9 cellular contexts compared by ENCODE assay signal in genomic region chr1:155062702-155063411, GRCh38. TPM values are rescaled to one million over a fixed set of nuclear protein-coding genes. Genes with fewer than 3 reads are reported as not detected.
A peak's percentile ranks its signal among the peaks of the same experiment; 100 is the strongest.
DNase-seq lines count a peak whose midpoint lies in the region; ATAC-seq, FAIRE-seq and TF ChIP-seq lines count a peak whose summit lies in the region.
"Had no signal": no experiment of that assay in that cellular context is flagged by ENCODE, and none has a peak within 500 bp of the region (broad histone marks: within the 10 kb centered on the region; RNA-seq: fewer than 3 reads in every experiment).

No MANE protein-coding gene starts in this region.

- H3K36me3 ChIP-seq in MM.1S (replicated peaks; ENCODE audit: insufficient read depth, low read length) = peaks cover 2% of the 10 kb centered on the region; the same call in 1 of the 2 replicates
- no peaks in the 10 kb centered on the region for H3K36me3 ChIP-seq in mesendoderm (ENCODE audit: control insufficient read depth, insufficient read depth, low read length)

- H4K20me1 ChIP-seq in MM.1S (ENCODE audit: insufficient read depth, low read length) = no peaks in the 10 kb centered on the region

- H3K4me1 ChIP-seq in MM.1S (ENCODE audit: low read length) (peaks cover 13% of the 10 kb centered on the region), mesendoderm (ENCODE audit: control insufficient read depth, low read depth, low read length) (peaks cover 2% of the 10 kb centered on the region)

- H3K23ac ChIP-seq in mesendoderm (ENCODE audit: low read length) = no peak overlapping the region

- no peak overlapping the region for H2BK15ac ChIP-seq in mesendoderm (replicated peaks; ENCODE audit: low read depth)

- H4K8ac ChIP-seq in mesendoderm (ENCODE audit: low read depth, low read length) = no peak overlapping the region

- H3K9me3 ChIP-seq in MM.1S (replicated peaks; ENCODE audit: insufficient read depth, low read length) = no peaks in the 10 kb centered on the region

- ATAC-seq in activated CD4-positive, CD25-positive, alpha-beta regulatory T cell treated with anti-CD3 and anti-CD28 coated beads, Interleukin-2, amount 50 U/mL, for 24 hours = peak; percentile 17 to 39
- ATAC-seq in HG03135 (IDR thresholded peaks at IDR 0.05; ENCODE audit: unreplicated experiment) = no peak

- FAIRE-seq in frontal cortex (lab: Jason Lieb, UNC) = no peak

- H3K79me2 ChIP-seq in MM.1S (ENCODE audit: low read length) (0 out of 2 replicates have a peak, but pooled peaks cover 8% of the 10 kb centered on the region), mesendoderm (ENCODE audit: control insufficient read depth, insufficient read depth, low read length) (no peaks in the 10 kb centered on the region)

- H3K4me2 ChIP-seq in MM.1S (ENCODE audit: low read depth, low read length) (peak overlapping the region; percentile 96), mesendoderm (ENCODE audit: low read length) (peak overlapping the region; percentile 88)

- H3K9me2 ChIP-seq in MM.1S (replicated peaks; ENCODE audit: insufficient read depth, low read length) = no peaks in the 10 kb centered on the region

- H2BK120ac ChIP-seq in mesendoderm (ENCODE audit: low read depth, low read length) = no peak overlapping the region

- H3K18ac ChIP-seq in mesendoderm (ENCODE audit: low read length) = no peak overlapping the region

- H2AFZ ChIP-seq in MM.1S (ENCODE audit: low read length) = peak overlapping the region; percentile 72

- TF ChIP-seq CTCF in MM.1S (IDR thresholded peaks at IDR 0.05; ENCODE audit: low read length) = peak; percentile 97

- no peak overlapping the region for H2AK5ac ChIP-seq in mesendoderm (ENCODE audit: low read length)

- H3K27ac ChIP-seq in MM.1S (ENCODE audit: low read length) (no peak overlapping the region), mesendoderm (ENCODE audit: low read depth, low read length) (no peak overlapping the region)

- H3K4me3 ChIP-seq in MM.1S (ENCODE audit: low read length) (peak overlapping the region; percentile 74), mesendoderm (ENCODE audit: low read length) (no peak overlapping the region)

- peak overlapping the region; percentile 67 for H3K56ac ChIP-seq in mesendoderm (ENCODE audit: low read length)

- peaks cover 6% of the 10 kb centered on the region for H3K79me1 ChIP-seq in mesendoderm (ENCODE audit: low read length)

- H3K9ac ChIP-seq in MM.1S (ENCODE audit: low read length) = no peak overlapping the region; the same call in 1 of the 2 replicates
- peak overlapping the region; percentile 59 for H3K9ac ChIP-seq in mesendoderm (ENCODE audit: low read length)

- no peak overlapping the region for H3K4ac ChIP-seq in mesendoderm (ENCODE audit: low read depth, low read length)

- peak; percentile 55 for DNase-seq in GM03348 (ENCODE audit: low spot score)
- peak; percentile 77 for DNase-seq in MM.1S
- peak; percentile 31 for DNase-seq in dermis blood vessel endothelial cell
- peak; percentile 82 for DNase-seq in mesendoderm
- DNase-seq in stimulated activated CD8-positive, alpha-beta memory T cell treated with anti-CD3 and anti-CD28 coated beads, Interleukin-7, amount 100 ng/mL, for 48 hours (ENCODE audit: extremely low read depth in 1 of 2, low read depth in 1 of 2) = peak; percentile 56 to 61
- no peak for DNase-seq in frontal cortex (ENCODE audit: low spot score in 2 of 2)

- WGBS in mesendoderm (ENCODE audit: extremely low coverage, insufficient coverage, low lambda C conversion rate) = no CpG with 5 or more reads among the region's 46 CpGs

- no peak overlapping the region for H4K5ac ChIP-seq in mesendoderm (ENCODE audit: low read length)

- H3K27me3 ChIP-seq in MM.1S (replicated peaks; ENCODE audit: insufficient read depth, low read length) (no peaks in the 10 kb centered on the region), mesendoderm (ENCODE audit: insufficient read depth, low read length, poor library complexity) (no peaks in the 10 kb centered on the region)

- H3F3A ChIP-seq in MM.1S (ENCODE audit: insufficient read depth, low read length) = peaks cover 17% of the 10 kb centered on the region

- H2BK5ac ChIP-seq in mesendoderm (ENCODE audit: low read length) = no peak overlapping the region

RNA-seq across cellular contexts. Expression of gene EFNA4, which starts 0.7 kb away (rescaled TPM):
- 9.5 and 15.7 TPM in 2 replicates for total RNA-seq in dermis blood vessel endothelial cell
- polyA plus RNA-seq in mesendoderm (2013, experiment 1 of 2) = 16.0 TPM
- 14.9 TPM for polyA plus RNA-seq in mesendoderm (2013, experiment 2 of 2)
- 0.82 TPM for total RNA-seq in frontal cortex

RNA-seq across cellular contexts. Expression of gene ADAM15, which starts 11.7 kb away (rescaled TPM):
- total RNA-seq in dermis blood vessel endothelial cell = 289 and 307 TPM in 2 replicates
- polyA plus RNA-seq in mesendoderm (2013, experiment 1 of 2) = 12.2 TPM
- polyA plus RNA-seq in mesendoderm (2013, experiment 2 of 2) = 12.2 TPM
- total RNA-seq in frontal cortex = 11.8 TPM

RNA-seq across cellular contexts. Expression of gene EFNA3, which starts 15.8 kb away (rescaled TPM):
- total RNA-seq in dermis blood vessel endothelial cell (1.9 and 2.2 TPM in 2 replicates), frontal cortex (9.8 TPM)
- 11.2 TPM for polyA plus RNA-seq in mesendoderm (2013, experiment 1 of 2)
- polyA plus RNA-seq in mesendoderm (2013, experiment 2 of 2) = 10.3 TPM

RNA-seq across cellular contexts. Expression of gene DCST1, which starts 29.2 kb away (rescaled TPM):
- not detected in 2 replicates for total RNA-seq in dermis blood vessel endothelial cell
- not detected for polyA plus RNA-seq in mesendoderm (2013, experiment 1 of 2)
- not detected for polyA plus RNA-seq in mesendoderm (2013, experiment 2 of 2)
- total RNA-seq in frontal cortex = not detected
- total RNA-seq: dermis microvascular lymphatic vessel endothelial cell had no signal

RNA-seq across cellular contexts. Expression of gene DCST2, which starts 29.3 kb away (rescaled TPM):
- total RNA-seq in dermis blood vessel endothelial cell = 0.17 and 0.70 TPM in 2 replicates
- polyA plus RNA-seq in mesendoderm (2013, experiment 1 of 2) = 0.03 TPM
- polyA plus RNA-seq in mesendoderm (2013, experiment 2 of 2) = 0.03 TPM
- under 0.01 TPM for total RNA-seq in frontal cortex

Comparison
In these comparisons a context has a peak if more than half of its experiments do, and no peak if none do; other contexts are left out.
1. DNase-seq: peak in GM03348 (single experiment), MM.1S (single experiment), dermis blood vessel endothelial cell (single experiment), mesendoderm (single experiment) and stimulated activated CD8-positive, alpha-beta memory T cell treated with anti-CD3 and anti-CD28 coated beads, Interleukin-7, amount 100 ng/mL, for 48 hours (2 of 2); none in frontal cortex (0 of 2).
2. RNA of gene ADAM15, which starts 11.7 kb away (total RNA-seq): 289 to 307 TPM in dermis blood vessel endothelial cell; 11.8 TPM in frontal cortex (single experiment); every median in the first group is over 10 times any median in the second.